26 cellular contexts compared by ENCODE assay signal in genomic region chr2:211967234-211967633, GRCh38.
"Had no signal": no experiment of that assay in that cellular context is flagged by ENCODE, and none has a peak within 500 bp of the region (broad histone marks: within the 10 kb centered on the region; RNA-seq: fewer than 3 reads in every experiment).

No MANE protein-coding gene starts in this region.

- H3K4me3 ChIP-seq: colonic mucosa, coronary artery, esophagus muscularis mucosa, esophagus squamous epithelium, gastrocnemius medialis, gastroesophageal sphincter, heart left ventricle, heart right ventricle had no signal

- ATAC-seq: effector memory CD8-positive, alpha-beta T cell; esophagus mucosa; foreskin keratinocyte; gastrocnemius medialis; gastroesophageal sphincter; heart left ventricle; heart right ventricle had no signal

- H3K4me1 ChIP-seq: colonic mucosa, esophagus muscularis mucosa, esophagus squamous epithelium, foreskin keratinocyte, gastrocnemius medialis, gastroesophageal sphincter, heart left ventricle, heart right ventricle had no signal

- DNase-seq: colonic mucosa; cortex of kidney; dermis blood vessel endothelial cell; effector CD4-positive, alpha-beta T cell; effector CD8-positive, alpha-beta T cell; effector memory CD4-positive, alpha-beta T cell; effector memory CD8-positive, alpha-beta T cell; endodermal cell; erythroblast; esophagus squamous epithelium; foreskin fibroblast; foreskin keratinocyte; foreskin melanocyte; gastrocnemius medialis; glutamatergic neuron; head of caudate nucleus; heart left ventricle; heart right ventricle had no signal

- H3K27ac ChIP-seq: colonic mucosa, coronary artery, epithelial cell of prostate, esophagus muscularis mucosa, esophagus squamous epithelium, foreskin keratinocyte, gastrocnemius medialis, gastroesophageal sphincter, heart left ventricle, heart right ventricle had no signal

- H3K36me3 ChIP-seq: colonic mucosa, esophagus muscularis mucosa, esophagus squamous epithelium, gastrocnemius medialis, gastroesophageal sphincter, heart left ventricle, heart right ventricle had no signal

- H3K9me3 ChIP-seq: colonic mucosa, esophagus squamous epithelium, gastrocnemius medialis had no signal

- FAIRE-seq: colon, endometrium, endothelial cell of umbilical vein had no signal

- H3K27me3 ChIP-seq: colonic mucosa, esophagus muscularis mucosa, esophagus squamous epithelium, foreskin keratinocyte, gastrocnemius medialis, gastroesophageal sphincter, heart left ventricle, heart right ventricle had no signal
